1 cellular context compared by ENCODE assay signal in genomic region chr1:226064168-226064815, GRCh38.
TF ChIP-seq lines count a peak whose summit lies in the region.

No MANE protein-coding gene starts in this region.

TF ChIP-seq in HEK293, 187 proteins besides CTCF, POLR2A, EP300 and RAD21 (continued from another document and continues in another):
- TF ChIP-seq ZNF18 (tag by site-specific recombination; IDR thresholded peaks at IDR 0.05): 0 out of 2 replicates have a peak, but pooled peaks have one; percentile 12
- TF ChIP-seq PRDM10 (tag by site-specific recombination; IDR thresholded peaks at IDR 0.05): no peak
- TF ChIP-seq ZNF707 (tag by site-specific recombination; IDR thresholded peaks at IDR 0.05): no peak
- no peak for TF ChIP-seq RBAK (tag by site-specific recombination; IDR thresholded peaks at IDR 0.05)
- peak; percentile 52; the same call in 1 of the 2 replicates for TF ChIP-seq ZNF184 (tag by site-specific recombination; IDR thresholded peaks at IDR 0.05)
- TF ChIP-seq KLF7 (tag by site-specific recombination; IDR thresholded peaks at IDR 0.05; ENCODE audit: borderline replicate concordance): no peak
- TF ChIP-seq MEIS1 (CRISPR knock-in tag; IDR thresholded peaks at IDR 0.05; ENCODE audit: borderline replicate concordance): no peak
- TF ChIP-seq BCL11A (tag by site-specific recombination; IDR thresholded peaks at IDR 0.05; ENCODE audit: low read depth): no peak
- TF ChIP-seq ZNF416 (tag by site-specific recombination; IDR thresholded peaks at IDR 0.05): no peak
- no peak for TF ChIP-seq ZNF146 (tag by site-specific recombination; IDR thresholded peaks at IDR 0.05)
- no peak for TF ChIP-seq GLIS1 (tag by site-specific recombination; IDR thresholded peaks at IDR 0.05)
- TF ChIP-seq ZNF292 (tag by site-specific recombination; IDR thresholded peaks at IDR 0.05; ENCODE audit: borderline replicate concordance, low read depth): no peak
- no peak for TF ChIP-seq ZNF214 (tag by site-specific recombination; IDR thresholded peaks at IDR 0.05; ENCODE audit: borderline replicate concordance)
- peak; percentile 86 for TF ChIP-seq HIC1 (tag by site-specific recombination; IDR thresholded peaks at IDR 0.05)
- no peak for TF ChIP-seq ZNF341 (tag by site-specific recombination; IDR thresholded peaks at IDR 0.05; ENCODE audit: low read depth)
- no peak for TF ChIP-seq ZNF785 (tag by site-specific recombination; IDR thresholded peaks at IDR 0.05)
- TF ChIP-seq SP3 (tag by site-specific recombination; IDR thresholded peaks at IDR 0.05): 0 out of 2 replicates have a peak, but pooled peaks have one; percentile 28
- TF ChIP-seq PRDM1 (tag by site-specific recombination; IDR thresholded peaks at IDR 0.05): no peak
- TF ChIP-seq HOXA7 (CRISPR knock-in tag; IDR thresholded peaks at IDR 0.05; ENCODE audit: borderline replicate concordance): no peak
- TF ChIP-seq ZFP69B (tag by site-specific recombination; IDR thresholded peaks at IDR 0.05): no peak
- TF ChIP-seq ZNF518A (tag by site-specific recombination; conservative IDR thresholded peaks at IDR 0.05; ENCODE audit: low read depth): no peak
- peak; percentile 82 for TF ChIP-seq ZEB2 (tag by site-specific recombination; IDR thresholded peaks at IDR 0.05)
- no peak for TF ChIP-seq ZNF585B (tag by site-specific recombination; IDR thresholded peaks at IDR 0.05)
- no peak; the same call in 1 of the 2 replicates for TF ChIP-seq ZBTB10 (tag by site-specific recombination; IDR thresholded peaks at IDR 0.05)
- no peak for TF ChIP-seq ZNF645 (tag by site-specific recombination; IDR thresholded peaks at IDR 0.05)
- 0 out of 2 replicates have a peak, but pooled peaks have one; percentile 26 for TF ChIP-seq ZNF561 (tag by site-specific recombination; IDR thresholded peaks at IDR 0.05; ENCODE audit: borderline replicate concordance)
- no peak for TF ChIP-seq ZNF133 (tag by site-specific recombination; IDR thresholded peaks at IDR 0.05)
- TF ChIP-seq INSM2 (tag by site-specific recombination; IDR thresholded peaks at IDR 0.05): no peak
- no peak for TF ChIP-seq GLI4 (tag by site-specific recombination; IDR thresholded peaks at IDR 0.05)
- no peak; the same call in 1 of the 2 replicates for TF ChIP-seq WT1 (tag by site-specific recombination; IDR thresholded peaks at IDR 0.05)
- TF ChIP-seq ZNF433 (tag by site-specific recombination; IDR thresholded peaks at IDR 0.05; ENCODE audit: low read depth): no peak
- TF ChIP-seq ZNF660 (tag by site-specific recombination; IDR thresholded peaks at IDR 0.05): peak; percentile 87
- TF ChIP-seq ZNF426 (tag by site-specific recombination; IDR thresholded peaks at IDR 0.05): no peak
- peak; percentile 41; the same call in 1 of the 2 replicates for TF ChIP-seq YY1 (tag by site-specific recombination; IDR thresholded peaks at IDR 0.05)
- peak; percentile 59 for TF ChIP-seq ZNF580 (tag by site-specific recombination; IDR thresholded peaks at IDR 0.05)
- TF ChIP-seq KLF16 (tag by site-specific recombination; IDR thresholded peaks at IDR 0.05): no peak
- TF ChIP-seq ZNF423 (tag by site-specific recombination; IDR thresholded peaks at IDR 0.05): peak; percentile 97
- no peak for TF ChIP-seq ZNF169 (tag by site-specific recombination; IDR thresholded peaks at IDR 0.05)
- TF ChIP-seq OVOL3 (tag by site-specific recombination; IDR thresholded peaks at IDR 0.05): no peak
- TF ChIP-seq BCL6B (tag by site-specific recombination; IDR thresholded peaks at IDR 0.05): no peak
- no peak for TF ChIP-seq SP2 (tag by site-specific recombination; IDR thresholded peaks at IDR 0.05)
- TF ChIP-seq ZFHX2 (tag by site-specific recombination; conservative IDR thresholded peaks at IDR 0.05): no peak
- TF ChIP-seq TRIM28 (IDR thresholded peaks at IDR 0.05; ENCODE audit: borderline replicate concordance, low read length): no peak
- no peak for TF ChIP-seq ZNF366 (tag by site-specific recombination; conservative IDR thresholded peaks at IDR 0.05)
- TF ChIP-seq ZNF510 (tag by site-specific recombination; IDR thresholded peaks at IDR 0.05; ENCODE audit: insufficient replicate concordance): no peak
